ENCODE assay signal across 1 cellular context in the genomic region with DNA sequence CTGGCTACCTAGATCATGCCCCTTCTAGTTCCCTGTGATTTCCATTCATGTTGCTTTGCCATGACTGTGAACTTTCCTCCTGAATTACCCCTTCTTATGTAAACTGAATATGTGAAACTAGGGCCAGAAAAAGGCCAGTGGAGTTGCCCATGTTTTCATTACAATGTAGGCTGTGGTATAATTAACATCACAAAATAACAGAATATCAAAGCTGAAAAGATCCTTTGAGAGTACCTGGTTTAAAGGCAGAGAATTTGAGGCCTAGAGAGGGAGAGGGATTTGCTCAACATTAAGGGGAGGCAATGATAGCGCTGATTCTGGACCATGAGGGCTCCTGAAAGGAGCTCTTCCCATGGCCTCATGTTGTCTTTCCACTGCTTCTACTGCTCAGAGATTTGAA.
TF ChIP-seq lines count a peak whose summit lies in the region.

No MANE protein-coding gene starts in this region.

TF ChIP-seq in WTC11, 78 proteins besides CTCF, POLR2A, EP300 and RAD21 (continued from another document):
- TF ChIP-seq NR3C1 (CRISPR knock-in tag; conservative IDR thresholded peaks at IDR 0.05; ENCODE audit: low read depth) (no peak), SOX15 (CRISPR knock-in tag; IDR thresholded peaks at IDR 0.05) (no peak), ZNF232 (CRISPR knock-in tag; IDR thresholded peaks at IDR 0.05) (no peak), ZNF416 (CRISPR knock-in tag; IDR thresholded peaks at IDR 0.05) (no peak), OVOL2 (CRISPR knock-in tag; IDR thresholded peaks at IDR 0.05; ENCODE audit: borderline replicate concordance) (no peak), NFATC4 (CRISPR knock-in tag; IDR thresholded peaks at IDR 0.05) (no peak)
- TF ChIP-seq, protein P1, sequence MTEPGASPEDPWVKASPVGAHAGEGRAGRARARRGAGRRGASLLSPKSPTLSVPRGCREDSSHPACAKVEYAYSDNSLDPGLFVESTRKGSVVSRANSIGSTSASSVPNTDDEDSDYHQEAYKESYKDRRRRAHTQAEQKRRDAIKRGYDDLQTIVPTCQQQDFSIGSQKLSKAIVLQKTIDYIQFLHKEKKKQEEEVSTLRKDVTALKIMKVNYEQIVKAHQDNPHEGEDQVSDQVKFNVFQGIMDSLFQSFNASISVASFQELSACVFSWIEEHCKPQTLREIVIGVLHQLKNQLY (CRISPR knock-in tag; IDR thresholded peaks at IDR 0.05), result no peak
TF ChIP-seq in WTC11: peak in this region for 0.
